In the genomic region with DNA sequence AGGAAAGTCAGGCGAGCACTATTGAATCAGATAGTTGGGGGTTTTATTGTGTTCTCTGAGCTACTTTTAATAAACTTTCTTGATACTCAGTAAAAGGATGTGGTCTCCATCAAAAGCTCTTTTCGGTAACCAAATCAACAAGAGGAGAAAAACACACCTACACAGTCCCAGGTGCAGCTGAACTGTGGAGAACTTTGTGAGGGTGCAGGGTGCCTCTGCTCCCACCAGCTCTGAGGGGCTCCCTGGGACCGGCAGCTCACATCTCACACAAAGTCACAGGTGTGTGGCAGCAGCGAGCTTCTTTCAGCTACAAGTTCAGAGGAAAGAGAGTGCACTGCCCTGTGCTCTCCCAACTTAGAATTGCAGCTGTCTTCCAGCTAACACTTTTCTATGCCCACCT, we compare ENCODE assay signal across 12 cellular contexts.
DNase-seq lines count a peak whose midpoint lies in the region; ATAC-seq lines count a peak whose summit lies in the region.
"Had no signal": no experiment of that assay in that cellular context is flagged by ENCODE, and none has a peak within 500 bp of the region (broad histone marks: within the 10 kb centered on the region; RNA-seq: fewer than 3 reads in every experiment).

No MANE protein-coding gene starts in this region.

- POLR2A ChIA-PET in CD4-positive, alpha-beta memory T cell (lab: Charles Lee; ENCODE audit: partially characterized antibody) = interaction anchor here (0.7 to 2.1 kb wide), 14 partner anchors 28 to 1117 kb away, joined by 3 to 21 read pairs (median 6); a partner anchor contains a TSS

- intact Hi-C loops in CD4-positive, alpha-beta memory T cell (cut with micrococcal nuclease) = loop anchor here (1.0 to 5.0 kb wide), 4 partner anchors 50 to 1117 kb away; no protein-coding TSS in a partner anchor

- peaks cover 40% of the 10 kb centered on the region for H3K4me1 ChIP-seq in CD4-positive, alpha-beta memory T cell (ENCODE audit: insufficient read depth, low read length)

- H3K27me3 ChIP-seq in CD4-positive, alpha-beta memory T cell (ENCODE audit: insufficient read depth, low read length) = no peaks in the 10 kb centered on the region

- peak overlapping the region; percentile 3 to 78 (median 56) for H3K4me3 Mint-ChIP-seq in CD4-positive, alpha-beta memory T cell
- peak overlapping the region; percentile 42 to 53 for H3K4me3 Mint-ChIP-seq in activated T-cell treated with anti-CD3 and anti-CD28 coated beads, Interleukin-2, amount 50 U/mL, for 72 hours
- H3K4me3 Mint-ChIP-seq: brain, nephron had no signal

- H3K27ac Mint-ChIP-seq in CD4-positive, alpha-beta memory T cell = peak overlapping the region; percentile 48 to 93 (median 89)
- peak overlapping the region; percentile 93 for H3K27ac Mint-ChIP-seq in activated T-cell treated with anti-CD3 and anti-CD28 coated beads, Interleukin-2, amount 50 U/mL, for 72 hours
- H3K27ac Mint-ChIP-seq: brain, nephron had no signal

- CTCF ChIA-PET in CD4-positive, alpha-beta memory T cell (lab: Charles Lee; ENCODE audit: partially characterized antibody) = interaction anchor here (0.6 to 2.5 kb wide), 13 partner anchors 10 to 1117 kb away, joined by 3 to 28 read pairs (median 3); no protein-coding TSS in a partner anchor

- H3K27me3 Mint-ChIP-seq in CD4-positive, alpha-beta memory T cell = no peaks in the 10 kb centered on the region
- H3K27me3 Mint-ChIP-seq in activated T-cell treated with anti-CD3 and anti-CD28 coated beads, Interleukin-2, amount 50 U/mL, for 72 hours (ENCODE audit: low read depth) = no peaks in the 10 kb centered on the region
- H3K27me3 Mint-ChIP-seq: brain had no signal

- no peaks in the 10 kb centered on the region for H3K36me3 ChIP-seq in CD4-positive, alpha-beta memory T cell (ENCODE audit: insufficient read depth, low read length)

- no peaks in the 10 kb centered on the region for H3K9me3 Mint-ChIP-seq in CD4-positive, alpha-beta memory T cell
- peaks cover 11 to 12% of the 10 kb centered on the region in 2 donors for H3K9me3 Mint-ChIP-seq in activated T-cell treated with anti-CD3 and anti-CD28 coated beads, Interleukin-2, amount 50 U/mL, for 72 hours

- no peak overlapping the region for H3K4me3 ChIP-seq in CD4-positive, alpha-beta memory T cell (ENCODE audit: low read length in 2 of 2)

- H3K36me3 Mint-ChIP-seq in CD4-positive, alpha-beta memory T cell = no peaks in the 10 kb centered on the region
- H3K36me3 Mint-ChIP-seq in activated T-cell treated with anti-CD3 and anti-CD28 coated beads, Interleukin-2, amount 50 U/mL, for 72 hours (ENCODE audit: insufficient read depth in 2 of 2) = peaks cover 23 to 63% of the 10 kb centered on the region in 2 donors
- H3K36me3 Mint-ChIP-seq: brain had no signal

- peak; percentile 96 to 97 for ATAC-seq in activated T-cell treated with anti-CD3 and anti-CD28 coated beads, Interleukin-2, amount 50 U/mL, for 72 hours (replicated peaks in 1 of 2)
- ATAC-seq in GM21786 (IDR thresholded peaks at IDR 0.05; ENCODE audit: unreplicated experiment) (no peak), GM21528 (IDR thresholded peaks at IDR 0.05; ENCODE audit: low FRiP score, unreplicated experiment) (no peak)

- DNase-seq in CD4-positive, alpha-beta memory T cell = peak in 4 of 5 donors; percentile 59 to 64 (median 60)
- DNase-seq in NAMALWA (ENCODE audit: low spot score) (peak; percentile 31), hippocampal formation (lab: John Stamatoyannopoulos, UW) (no peak), NCI-H2171 (lab: John Stamatoyannopoulos, UW) (no peak)
- DNase-seq in activated T-cell treated with anti-CD3 and anti-CD28 coated beads, Interleukin-2, amount 50 U/mL, for 72 hours = peak; percentile 73 to 83
- peak; percentile 16 to 33 for DNase-seq in stimulated activated CD4-positive, alpha-beta T cell treated with anti-CD3 and anti-CD28 coated beads, Interleukin-15, amount 100 ng/mL, for 1 hour (ENCODE audit: low read depth in 1 of 2, low spot score in 1 of 2)
- DNase-seq: AML-193, SIG-M5 had no signal

- peaks cover 27 to 57% (median 46%) of the 10 kb centered on the region in 4 donors for H3K4me1 Mint-ChIP-seq in CD4-positive, alpha-beta memory T cell
- peaks cover 78% of the 10 kb centered on the region for H3K4me1 Mint-ChIP-seq in activated T-cell treated with anti-CD3 and anti-CD28 coated beads, Interleukin-2, amount 50 U/mL, for 72 hours (ENCODE audit: low read depth)
- H3K4me1 Mint-ChIP-seq: nephron had no signal

- H3K27ac ChIP-seq in CD4-positive, alpha-beta memory T cell (ENCODE audit: low read depth, low read length) = peak overlapping the region; percentile 16

- H3K9me3 ChIP-seq in CD4-positive, alpha-beta memory T cell (ENCODE audit: control insufficient read depth in 1 of 2, low read length in 2 of 2) = no peaks in the 10 kb centered on the region

Comparison
In these comparisons a context has a peak if more than half of its experiments do, and no peak if none do; other contexts are left out.
1. DNase-seq: peak in CD4-positive, alpha-beta memory T cell (4 of 5), NAMALWA (single experiment), activated T-cell treated with anti-CD3 and anti-CD28 coated beads, Interleukin-2, amount 50 U/mL, for 72 hours (2 of 2) and stimulated activated CD4-positive, alpha-beta T cell treated with anti-CD3 and anti-CD28 coated beads, Interleukin-15, amount 100 ng/mL, for 1 hour (2 of 2); none in hippocampal formation (0 of 2) and NCI-H2171 (single experiment).
2. ATAC-seq: peak in activated T-cell treated with anti-CD3 and anti-CD28 coated beads, Interleukin-2, amount 50 U/mL, for 72 hours (2 of 2); none in GM21786 (single experiment) and GM21528 (single experiment).